Comparison of ENCODE assay signal across 1 cellular context in genomic region chr1:184052194-184052559, GRCh38.
TF ChIP-seq lines count a peak whose summit lies in the region.

No MANE protein-coding gene starts in this region.

TF ChIP-seq in GM23338, 12 proteins besides CTCF, POLR2A, EP300 and RAD21 (continued from another document):
- TF ChIP-seq ZNF462 (CRISPR knock-in tag; IDR thresholded peaks at IDR 0.05), result no peak
- TF ChIP-seq ETS1 (IDR thresholded peaks at IDR 0.05), result no peak
